In the genomic region with DNA sequence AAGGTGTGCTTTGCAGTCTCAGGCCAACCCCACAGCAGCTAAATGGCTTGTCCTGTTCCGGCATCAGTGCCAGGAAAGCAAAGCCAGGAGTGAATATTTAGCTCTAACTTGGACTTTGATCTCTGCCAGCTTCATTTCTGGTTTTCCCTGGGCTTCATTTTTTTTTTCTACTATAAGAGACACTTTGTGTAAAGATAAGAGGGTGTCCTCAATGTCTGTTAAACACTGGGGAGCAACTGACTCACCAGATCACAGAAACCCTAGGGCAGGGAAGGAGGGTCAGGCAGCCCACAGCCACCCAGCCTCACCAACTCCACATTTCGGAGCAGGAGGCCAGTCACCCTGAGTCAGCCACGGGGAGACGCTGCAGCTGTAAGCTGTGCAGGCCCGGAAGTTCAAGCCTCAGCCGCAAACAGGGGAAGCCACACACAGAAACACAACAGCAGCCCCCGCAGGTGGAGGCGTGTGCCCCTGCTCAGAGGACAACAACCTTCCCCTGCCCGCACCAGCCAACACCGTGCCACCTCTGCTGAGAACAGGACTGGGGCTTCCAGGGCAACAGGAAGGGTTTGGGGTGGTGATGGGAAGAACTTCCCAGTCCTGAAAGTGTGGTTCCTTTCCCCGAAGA, we compare ENCODE assay signal across 2 cellular contexts.
A peak's percentile ranks its signal among the peaks of the same experiment; 100 is the strongest.
TF ChIP-seq lines count a peak whose summit lies in the region.

No MANE protein-coding gene starts in this region.

TF ChIP-seq in IMR-90, 13 proteins besides CTCF, POLR2A, EP300 and RAD21:
- TF ChIP-seq MAFK (IDR thresholded peaks at IDR 0.05; ENCODE audit: low read depth, low read length) (no peak), MAZ (IDR thresholded peaks at IDR 0.05; ENCODE audit: borderline replicate concordance, low read depth, low read length) (peak; percentile 41; the same call in 1 of the 2 replicates), RFX5 (IDR thresholded peaks at IDR 0.05; ENCODE audit: low read depth, low read length) (no peak), CEBPB (IDR thresholded peaks at IDR 0.05; ENCODE audit: low read depth, low read length) (no peak), RCOR1 (IDR thresholded peaks at IDR 0.05; ENCODE audit: insufficient replicate concordance, low read length) (no peak), CHD1 (IDR thresholded peaks at IDR 0.05; ENCODE audit: low read depth, low read length) (no peak), SMC3 (IDR thresholded peaks at IDR 0.05; ENCODE audit: low read depth, low read length) (peak; percentile 50), MXI1 (IDR thresholded peaks at IDR 0.05; ENCODE audit: borderline replicate concordance, low read depth, low read length) (no peak), BHLHE40 (IDR thresholded peaks at IDR 0.05; ENCODE audit: low read depth, low read length) (peak; percentile 71), FOS (IDR thresholded peaks at IDR 0.05; ENCODE audit: low read depth, low read length) (peak; percentile 82), NFE2L2 (IDR thresholded peaks at IDR 0.05; ENCODE audit: low read depth, low read length) (peak; percentile 69; the same call in 1 of the 2 replicates), USF2 (IDR thresholded peaks at IDR 0.05; ENCODE audit: low read depth, low read length) (no peak)
- TF ChIP-seq, protein P1, sequence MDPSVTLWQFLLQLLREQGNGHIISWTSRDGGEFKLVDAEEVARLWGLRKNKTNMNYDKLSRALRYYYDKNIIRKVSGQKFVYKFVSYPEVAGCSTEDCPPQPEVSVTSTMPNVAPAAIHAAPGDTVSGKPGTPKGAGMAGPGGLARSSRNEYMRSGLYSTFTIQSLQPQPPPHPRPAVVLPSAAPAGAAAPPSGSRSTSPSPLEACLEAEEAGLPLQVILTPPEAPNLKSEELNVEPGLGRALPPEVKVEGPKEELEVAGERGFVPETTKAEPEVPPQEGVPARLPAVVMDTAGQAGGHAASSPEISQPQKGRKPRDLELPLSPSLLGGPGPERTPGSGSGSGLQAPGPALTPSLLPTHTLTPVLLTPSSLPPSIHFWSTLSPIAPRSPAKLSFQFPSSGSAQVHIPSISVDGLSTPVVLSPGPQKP (IDR thresholded peaks at IDR 0.05; ENCODE audit: borderline replicate concordance, low read depth, low read length): 0 out of 2 replicates have a peak, but pooled peaks have one; percentile 32

TF ChIP-seq in HepG2, 621 proteins besides CTCF, POLR2A, EP300 and RAD21 (continues in another document):
- TF ChIP-seq ZNF704 (CRISPR knock-in tag; IDR thresholded peaks at IDR 0.05; ENCODE audit: borderline replicate concordance) (no peak), NFE2L2 (IDR thresholded peaks at IDR 0.05; ENCODE audit: low read length) (no peak; the same call in 1 of the 2 replicates), GATAD1 (CRISPR knock-in tag; IDR thresholded peaks at IDR 0.05) (peak; percentile 39; the same call in 1 of the 2 replicates), AFF4 (CRISPR knock-in tag; IDR thresholded peaks at IDR 0.05) (no peak), REPIN1 (CRISPR knock-in tag; IDR thresholded peaks at IDR 0.05; ENCODE audit: borderline replicate concordance, low read depth) (no peak), MLXIP (CRISPR knock-in tag; IDR thresholded peaks at IDR 0.05; ENCODE audit: borderline replicate concordance) (no peak), TARDBP (CRISPR knock-in tag; IDR thresholded peaks at IDR 0.05) (peak; percentile 76), JARID2 (CRISPR knock-in tag; IDR thresholded peaks at IDR 0.05; ENCODE audit: insufficient replicate concordance) (no peak), MAZ (IDR thresholded peaks at IDR 0.05; ENCODE audit: borderline replicate concordance, low read depth, low read length) (peak; percentile 14; the same call in 1 of the 2 replicates), MAZ (CRISPR knock-in tag; IDR thresholded peaks at IDR 0.05; ENCODE audit: low read depth) (no peak), ZKSCAN5 (CRISPR knock-in tag; IDR thresholded peaks at IDR 0.05) (no peak), FOXP4 (CRISPR knock-in tag; IDR thresholded peaks at IDR 0.05) (peak; percentile 68; the same call in 1 of the 2 replicates), GFI1 (CRISPR knock-in tag; IDR thresholded peaks at IDR 0.05; ENCODE audit: borderline replicate concordance) (no peak; the same call in 1 of the 2 replicates), FOXJ3 (CRISPR knock-in tag; IDR thresholded peaks at IDR 0.05; ENCODE audit: borderline replicate concordance) (peak; percentile 74)
- TF ChIP-seq, protein P2, sequence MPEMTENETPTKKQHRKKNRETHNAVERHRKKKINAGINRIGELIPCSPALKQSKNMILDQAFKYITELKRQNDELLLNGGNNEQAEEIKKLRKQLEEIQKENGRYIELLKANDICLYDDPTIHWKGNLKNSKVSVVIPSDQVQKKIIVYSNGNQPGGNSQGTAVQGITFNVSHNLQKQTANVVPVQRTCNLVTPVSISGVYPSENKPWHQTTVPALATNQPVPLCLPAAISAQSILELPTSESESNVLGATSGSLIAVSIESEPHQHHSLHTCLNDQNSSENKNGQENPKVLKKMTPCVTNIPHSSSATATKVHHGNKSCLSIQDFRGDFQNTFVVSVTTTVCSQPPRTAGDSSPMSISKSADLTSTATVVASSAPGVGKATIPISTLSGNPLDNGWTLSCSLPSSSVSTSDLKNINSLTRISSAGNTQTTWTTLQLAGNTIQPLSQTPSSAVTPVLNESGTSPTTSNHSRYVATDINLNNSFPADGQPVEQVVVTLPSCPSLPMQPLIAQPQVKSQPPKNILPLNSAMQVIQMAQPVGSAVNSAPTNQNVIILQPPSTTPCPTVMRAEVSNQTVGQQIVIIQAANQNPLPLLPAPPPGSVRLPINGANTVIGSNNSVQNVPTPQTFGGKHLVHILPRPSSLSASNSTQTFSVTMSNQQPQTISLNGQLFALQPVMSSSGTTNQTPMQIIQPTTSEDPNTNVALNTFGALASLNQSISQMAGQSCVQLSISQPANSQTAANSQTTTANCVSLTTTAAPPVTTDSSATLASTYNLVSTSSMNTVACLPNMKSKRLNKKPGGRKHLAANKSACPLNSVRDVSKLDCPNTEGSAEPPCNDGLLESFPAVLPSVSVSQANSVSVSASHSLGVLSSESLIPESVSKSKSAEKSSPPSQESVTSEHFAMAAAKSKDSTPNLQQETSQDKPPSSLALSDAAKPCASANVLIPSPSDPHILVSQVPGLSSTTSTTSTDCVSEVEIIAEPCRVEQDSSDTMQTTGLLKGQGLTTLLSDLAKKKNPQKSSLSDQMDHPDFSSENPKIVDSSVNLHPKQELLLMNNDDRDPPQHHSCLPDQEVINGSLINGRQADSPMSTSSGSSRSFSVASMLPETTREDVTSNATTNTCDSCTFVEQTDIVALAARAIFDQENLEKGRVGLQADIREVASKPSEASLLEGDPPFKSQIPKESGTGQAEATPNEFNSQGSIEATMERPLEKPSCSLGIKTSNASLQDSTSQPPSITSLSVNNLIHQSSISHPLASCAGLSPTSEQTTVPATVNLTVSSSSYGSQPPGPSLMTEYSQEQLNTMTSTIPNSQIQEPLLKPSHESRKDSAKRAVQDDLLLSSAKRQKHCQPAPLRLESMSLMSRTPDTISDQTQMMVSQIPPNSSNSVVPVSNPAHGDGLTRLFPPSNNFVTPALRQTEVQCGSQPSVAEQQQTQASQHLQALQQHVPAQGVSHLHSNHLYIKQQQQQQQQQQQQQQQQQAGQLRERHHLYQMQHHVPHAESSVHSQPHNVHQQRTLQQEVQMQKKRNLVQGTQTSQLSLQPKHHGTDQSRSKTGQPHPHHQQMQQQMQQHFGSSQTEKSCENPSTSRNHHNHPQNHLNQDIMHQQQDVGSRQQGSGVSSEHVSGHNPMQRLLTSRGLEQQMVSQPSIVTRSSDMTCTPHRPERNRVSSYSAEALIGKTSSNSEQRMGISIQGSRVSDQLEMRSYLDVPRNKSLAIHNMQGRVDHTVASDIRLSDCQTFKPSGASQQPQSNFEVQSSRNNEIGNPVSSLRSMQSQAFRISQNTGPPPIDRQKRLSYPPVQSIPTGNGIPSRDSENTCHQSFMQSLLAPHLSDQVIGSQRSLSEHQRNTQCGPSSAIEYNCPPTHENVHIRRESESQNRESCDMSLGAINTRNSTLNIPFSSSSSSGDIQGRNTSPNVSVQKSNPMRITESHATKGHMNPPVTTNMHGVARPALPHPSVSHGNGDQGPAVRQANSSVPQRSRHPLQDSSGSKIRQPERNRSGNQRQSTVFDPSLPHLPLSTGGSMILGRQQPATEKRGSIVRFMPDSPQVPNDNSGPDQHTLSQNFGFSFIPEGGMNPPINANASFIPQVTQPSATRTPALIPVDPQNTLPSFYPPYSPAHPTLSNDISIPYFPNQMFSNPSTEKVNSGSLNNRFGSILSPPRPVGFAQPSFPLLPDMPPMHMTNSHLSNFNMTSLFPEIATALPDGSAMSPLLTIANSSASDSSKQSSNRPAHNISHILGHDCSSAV (CRISPR knock-in tag; IDR thresholded peaks at IDR 0.05; ENCODE audit: borderline replicate concordance): no peak
- TF ChIP-seq, protein P3, sequence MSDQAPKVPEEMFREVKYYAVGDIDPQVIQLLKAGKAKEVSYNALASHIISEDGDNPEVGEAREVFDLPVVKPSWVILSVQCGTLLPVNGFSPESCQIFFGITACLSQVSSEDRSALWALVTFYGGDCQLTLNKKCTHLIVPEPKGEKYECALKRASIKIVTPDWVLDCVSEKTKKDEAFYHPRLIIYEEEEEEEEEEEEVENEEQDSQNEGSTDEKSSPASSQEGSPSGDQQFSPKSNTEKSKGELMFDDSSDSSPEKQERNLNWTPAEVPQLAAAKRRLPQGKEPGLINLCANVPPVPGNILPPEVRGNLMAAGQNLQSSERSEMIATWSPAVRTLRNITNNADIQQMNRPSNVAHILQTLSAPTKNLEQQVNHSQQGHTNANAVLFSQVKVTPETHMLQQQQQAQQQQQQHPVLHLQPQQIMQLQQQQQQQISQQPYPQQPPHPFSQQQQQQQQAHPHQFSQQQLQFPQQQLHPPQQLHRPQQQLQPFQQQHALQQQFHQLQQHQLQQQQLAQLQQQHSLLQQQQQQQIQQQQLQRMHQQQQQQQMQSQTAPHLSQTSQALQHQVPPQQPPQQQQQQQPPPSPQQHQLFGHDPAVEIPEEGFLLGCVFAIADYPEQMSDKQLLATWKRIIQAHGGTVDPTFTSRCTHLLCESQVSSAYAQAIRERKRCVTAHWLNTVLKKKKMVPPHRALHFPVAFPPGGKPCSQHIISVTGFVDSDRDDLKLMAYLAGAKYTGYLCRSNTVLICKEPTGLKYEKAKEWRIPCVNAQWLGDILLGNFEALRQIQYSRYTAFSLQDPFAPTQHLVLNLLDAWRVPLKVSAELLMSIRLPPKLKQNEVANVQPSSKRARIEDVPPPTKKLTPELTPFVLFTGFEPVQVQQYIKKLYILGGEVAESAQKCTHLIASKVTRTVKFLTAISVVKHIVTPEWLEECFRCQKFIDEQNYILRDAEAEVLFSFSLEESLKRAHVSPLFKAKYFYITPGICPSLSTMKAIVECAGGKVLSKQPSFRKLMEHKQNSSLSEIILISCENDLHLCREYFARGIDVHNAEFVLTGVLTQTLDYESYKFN (CRISPR knock-in tag; conservative IDR thresholded peaks at IDR 0.05): peak; percentile 68
